In the genomic region with DNA sequence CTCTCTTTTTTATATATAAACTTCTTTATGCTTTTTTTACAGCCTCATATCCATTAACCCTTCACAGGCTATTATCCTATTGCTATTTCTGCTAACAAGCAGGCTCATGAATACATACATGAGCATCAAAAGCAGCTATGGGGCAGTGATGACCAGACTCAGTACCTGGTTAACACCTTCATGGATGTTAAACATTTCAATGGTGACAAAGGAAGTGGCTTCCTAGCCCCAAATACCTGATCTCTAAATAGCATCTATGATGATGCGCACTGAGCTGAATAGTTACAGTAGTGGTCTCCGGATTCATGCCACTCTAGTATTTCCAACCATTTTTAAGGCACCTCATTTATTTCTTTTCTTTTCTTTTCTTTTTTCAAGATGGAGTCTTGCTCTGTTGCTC, we compare ENCODE assay signal across 9 cellular contexts.
"Had no signal": no experiment of that assay in that cellular context is flagged by ENCODE, and none has a peak within 500 bp of the region (broad histone marks: within the 10 kb centered on the region; RNA-seq: fewer than 3 reads in every experiment).

No MANE protein-coding gene starts in this region.

- ATAC-seq: GM23338, HCT116 had no signal

- H3K36me3 ChIP-seq: HAP-1 had no signal

- H3K4me3 ChIP-seq: GM23248, GM23338, HAP-1 had no signal

- H3K27ac ChIP-seq: GM23248 had no signal

- DNase-seq: GM23248, GOT3, H7, H9, HCEC 1CT, HFFc6 had no signal

- H3K9me3 ChIP-seq: HAP-1 had no signal
